8 cellular contexts compared by ENCODE assay signal in the genomic region with DNA sequence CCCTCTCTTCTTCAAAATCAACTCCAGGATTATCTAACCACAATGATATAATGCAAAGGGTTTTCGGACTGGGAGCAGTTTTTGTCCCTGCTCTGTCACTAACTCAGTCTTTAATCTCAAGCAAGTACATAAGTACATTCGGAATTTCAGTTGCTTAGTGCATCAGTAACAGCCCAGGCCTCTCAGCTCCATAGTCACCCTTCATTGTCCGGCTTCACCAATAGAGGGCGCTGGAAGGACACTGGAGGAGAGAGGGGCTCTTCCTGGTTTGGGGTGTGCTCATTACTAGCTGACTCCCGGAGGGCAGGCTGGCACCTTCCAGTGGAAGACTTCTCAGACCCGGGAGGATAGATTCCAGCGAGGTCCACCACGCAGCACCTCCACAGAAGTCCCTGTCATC.
DNase-seq lines count a peak whose midpoint lies in the region; ATAC-seq and TF ChIP-seq lines count a peak whose summit lies in the region.

No MANE protein-coding gene starts in this region.

- no peaks in the 10 kb centered on the region for H3K36me3 ChIP-seq in OCI-LY3 (replicated peaks; ENCODE audit: low read depth, low read length)
- no peaks in the 10 kb centered on the region for H3K36me3 ChIP-seq in gastroesophageal sphincter

- no peaks in the 10 kb centered on the region for H3K4me1 Mint-ChIP-seq in Calu3 (ENCODE audit: low read depth, unreplicated experiment)

- WGBS in gastroesophageal sphincter (ENCODE audit: low coverage in 1 of 2), 2 donors = 56% methylated on average over 6 of the region's 8 CpGs; no CpG with 5 or more reads in 1 of the 2 donors

- peak; percentile 30 for TF ChIP-seq CTCF in Calu3 (IDR thresholded peaks at IDR 0.05; ENCODE audit: unreplicated experiment)
- peak; percentile 83 for TF ChIP-seq CTCF in OCI-LY3 (IDR thresholded peaks at IDR 0.05; ENCODE audit: low read depth, low read length)
- peak; percentile 92 for TF ChIP-seq CTCF in choroid plexus epithelial cell (conservative IDR thresholded peaks at IDR 0.05; ENCODE audit: low read depth, low read length)
- no peak for TF ChIP-seq CTCF in gastroesophageal sphincter (IDR thresholded peaks at IDR 0.05)

- H3K4me1 ChIP-seq in OCI-LY3 (ENCODE audit: low read length) = peaks cover 9% of the 10 kb centered on the region
- H3K4me1 ChIP-seq in gastroesophageal sphincter = no peaks in the 10 kb centered on the region

- H3K27me3 ChIP-seq in OCI-LY3 (ENCODE audit: low read depth, low read length) = no peaks in the 10 kb centered on the region
- H3K27me3 ChIP-seq in gastroesophageal sphincter = no peaks in the 10 kb centered on the region

- no peak overlapping the region for H3K9ac ChIP-seq in OCI-LY3 (ENCODE audit: low read length)

- peak; percentile 40 for DNase-seq in Calu3
- DNase-seq in choroid plexus epithelial cell (ENCODE audit: low read depth) = peak; percentile 67
- DNase-seq in pons (ENCODE audit: low spot score) = peak; percentile 28

- no peaks in the 10 kb centered on the region for H4K20me1 ChIP-seq in OCI-LY3 (ENCODE audit: insufficient read depth, low read length)

- no peak overlapping the region for H3K27ac Mint-ChIP-seq in Calu3 (ENCODE audit: unreplicated experiment)

- peak overlapping the region; percentile 30; the same call in 1 of the 2 replicates for H3K4me2 ChIP-seq in OCI-LY3 (ENCODE audit: low read length)

- H3K27ac ChIP-seq in OCI-LY3 (ENCODE audit: low read length) (no peak overlapping the region), gastroesophageal sphincter (no peak overlapping the region)

- no peaks in the 10 kb centered on the region for H3K79me2 ChIP-seq in OCI-LY3 (ENCODE audit: low read length)

- H3K4me3 ChIP-seq in OCI-LY3 (ENCODE audit: low read length) (no peak overlapping the region), choroid plexus epithelial cell (ENCODE audit: low read depth, low read length) (no peak overlapping the region), gastroesophageal sphincter (no peak overlapping the region)

- ATAC-seq in GM18907 (IDR thresholded peaks at IDR 0.05; ENCODE audit: unreplicated experiment) (peak; percentile 68), HG03159 (IDR thresholded peaks at IDR 0.05; ENCODE audit: unreplicated experiment) (peak; percentile 82), gastroesophageal sphincter (no peak), GM19452 (IDR thresholded peaks at IDR 0.05; ENCODE audit: unreplicated experiment) (no peak)

- H3K9me3 Mint-ChIP-seq in Calu3 (ENCODE audit: low read depth, unreplicated experiment) = no peaks in the 10 kb centered on the region

- BruUV-seq in Calu3 (replicated peaks; lab: Mats Ljungman, UMichigan) = no TSS peak

- intact Hi-C loops in Calu3 (cut with micrococcal nuclease; ENCODE audit: unreplicated experiment) = loop anchor here (10.0 kb wide), 3 partner anchors 200 to 450 kb away; no protein-coding TSS in a partner anchor

- H2AFZ ChIP-seq in OCI-LY3 (ENCODE audit: low read depth, low read length) = no peak overlapping the region

- CTCF ChIA-PET in Calu3 (lab: Charles Lee) = interaction anchor here (0.6 to 0.7 kb wide), 2 partner anchors 90 to 572 kb away, joined by 4 read pairs; a partner anchor contains a TSS

- no peak for TF ChIP-seq POLR2A in gastroesophageal sphincter (IDR thresholded peaks at IDR 0.05)

- no peak for TF ChIP-seq EP300 in gastroesophageal sphincter (IDR thresholded peaks at IDR 0.05)

- no peak overlapping the region for H3K4me3 Mint-ChIP-seq in Calu3 (ENCODE audit: low read depth, unreplicated experiment)

- H3K27me3 Mint-ChIP-seq in Calu3 (ENCODE audit: unreplicated experiment) = no peaks in the 10 kb centered on the region

- H3K9me3 ChIP-seq in OCI-LY3 (ENCODE audit: insufficient read depth, low read length) (no peaks in the 10 kb centered on the region), gastroesophageal sphincter (no peaks in the 10 kb centered on the region)

- H3K36me3 Mint-ChIP-seq in Calu3 (ENCODE audit: insufficient read depth, unreplicated experiment) = no peaks in the 10 kb centered on the region

Comparison
In these comparisons a context has a peak if more than half of its experiments do, and no peak if none do; other contexts are left out.
1. CTCF ChIP-seq: peak in Calu3 (single experiment), OCI-LY3 (single experiment) and choroid plexus epithelial cell (single experiment); none in gastroesophageal sphincter (0 of 4).
2. ATAC-seq: peak in GM18907 (single experiment) and HG03159 (single experiment); none in gastroesophageal sphincter (single experiment) and GM19452 (single experiment).
3. Peak in every context shown above with its lines, with median percentiles within 50 percentile points of each other: DNase-seq.